ENCODE assay signal across 31 cellular contexts in genomic region chr10:70917635-70918034, GRCh38.
"Had no signal": no experiment of that assay in that cellular context is flagged by ENCODE, and none has a peak within 500 bp of the region (broad histone marks: within the 10 kb centered on the region; RNA-seq: fewer than 3 reads in every experiment).

No MANE protein-coding gene starts in this region.

- ATAC-seq: esophagus mucosa; gastrocnemius medialis; left colon; naive thymus-derived CD4-positive, alpha-beta T cell; sciatic nerve; stimulated activated memory B cell treated with anti-CD40 and anti-IgM and Interleukin-4, amounts not matched to agents 10 μg/mL and 1 μg/mL and 100 μg/mL, for 72 hours; stimulated activated naive CD8-positive, alpha-beta T cell treated with anti-CD3 and anti-CD28 coated beads, Interleukin-15, Interleukin-2, amounts not matched to agents 100 U/mL and 50 U/mL, for 24 hours had no signal

- H3K4me3 ChIP-seq: cardiac muscle cell, dorsolateral prefrontal cortex, gastrocnemius medialis, hepatocyte, lung, neural progenitor cell, ovary, smooth muscle cell, testis, tibial nerve, upper lobe of left lung had no signal

- H3K27ac Mint-ChIP-seq: endodermal cell; mesothelial cell of epicardium; naive thymus-derived CD4-positive, alpha-beta T cell; stimulated activated memory B cell treated with anti-CD40 and anti-IgM and Interleukin-4, amounts not matched to agents 10 μg/mL and 1 μg/mL and 100 μg/mL, for 72 hours had no signal

- H3K36me3 ChIP-seq: cardiac muscle cell, gastrocnemius medialis, neural progenitor cell, ovary, tibial nerve, upper lobe of left lung had no signal

- H3K4me2 ChIP-seq: hepatocyte, neural progenitor cell, smooth muscle cell had no signal

- H3K4me1 Mint-ChIP-seq: endodermal cell; stimulated activated memory B cell treated with anti-CD40 and anti-IgM and Interleukin-4, amounts not matched to agents 10 μg/mL and 1 μg/mL and 100 μg/mL, for 72 hours had no signal

- H3K9me3 ChIP-seq: gastrocnemius medialis, ovary, testis, tibial nerve, upper lobe of left lung had no signal

- FAIRE-seq: colon had no signal

- H3K27me3 ChIP-seq: cardiac muscle cell, neural progenitor cell, ovary, testis, tibial nerve, upper lobe of left lung had no signal

- H3K36me3 Mint-ChIP-seq: mesothelial cell of epicardium; neural progenitor cell; stimulated activated memory B cell treated with anti-CD40 and anti-IgM and Interleukin-4, amounts not matched to agents 10 μg/mL and 1 μg/mL and 100 μg/mL, for 72 hours had no signal

- H3K4me1 ChIP-seq: gastrocnemius medialis, testis, tibial nerve had no signal

- H3K79me2 ChIP-seq: hepatocyte had no signal

- H3K9ac ChIP-seq: neural progenitor cell had no signal

- DNase-seq: cerebellar nuclear complex; dorsolateral prefrontal cortex; effector CD4-positive, alpha-beta T cell; endodermal cell; foreskin fibroblast; gastrocnemius medialis; head of caudate nucleus; left colon; mesenchymal stem cell; naive thymus-derived CD4-positive, alpha-beta T cell; nucleus accumbens; ovary; stimulated activated CD4-positive, alpha-beta T cell treated with anti-CD3 and anti-CD28 coated beads, Interleukin-2, amount 100 ng/mL, for 24 hours; stimulated activated CD4-positive, alpha-beta T cell treated with anti-CD3 and anti-CD28 coated beads, Interleukin-4, amount 100 ng/mL, for 24 hours; stimulated activated naive CD8-positive, alpha-beta T cell treated with anti-CD3 and anti-CD28 coated beads, Interleukin-15, Interleukin-2, amounts not matched to agents 100 U/mL and 50 U/mL, for 24 hours; substantia nigra; testis; upper lobe of left lung had no signal

- H3K9me3 Mint-ChIP-seq: endodermal cell; mesothelial cell of epicardium; nephron; neural progenitor cell; stimulated activated memory B cell treated with anti-CD40 and anti-IgM and Interleukin-4, amounts not matched to agents 10 μg/mL and 1 μg/mL and 100 μg/mL, for 72 hours had no signal

- H3K4me3 Mint-ChIP-seq: endodermal cell; mesothelial cell of epicardium; nephron; neural progenitor cell; stimulated activated memory B cell treated with anti-CD40 and anti-IgM and Interleukin-4, amounts not matched to agents 10 μg/mL and 1 μg/mL and 100 μg/mL, for 72 hours had no signal

- H3K27ac ChIP-seq: cardiac muscle cell, dorsolateral prefrontal cortex, epithelial cell of prostate, gastrocnemius medialis, hepatocyte, neural progenitor cell, ovary, testis, tibial nerve, upper lobe of left lung had no signal

- H2AFZ ChIP-seq: hepatocyte, neural progenitor cell had no signal
